Comparison of ENCODE assay signal across 1 cellular context in genomic region chr3:51542596-51542995, GRCh38.
TF ChIP-seq lines count a peak whose summit lies in the region.
"Not testable (repeated sequence)": the region's sequence is repeated elsewhere in the genome, so short reads cannot be mapped to it uniquely, and the experiment has no call there.

No MANE protein-coding gene starts in this region.

TF ChIP-seq in HepG2, 621 proteins besides CTCF, POLR2A, EP300 and RAD21 (continued from another document):
- peak; percentile 99 for TF ChIP-seq HOMEZ (CRISPR knock-in tag; IDR thresholded peaks at IDR 0.05; ENCODE audit: low read depth)
- 0 out of 2 replicates have a peak, but pooled peaks have one; percentile 13 for TF ChIP-seq FOXP4 (CRISPR knock-in tag; IDR thresholded peaks at IDR 0.05)
- peak; percentile 58; the same call in 1 of the 2 replicates for TF ChIP-seq RCOR2 (CRISPR knock-in tag; IDR thresholded peaks at IDR 0.05)
- peak; percentile 27; the same call in 1 of the 2 replicates for TF ChIP-seq ARID4A (CRISPR knock-in tag; IDR thresholded peaks at IDR 0.05; ENCODE audit: borderline replicate concordance)
- peak; percentile 91 for TF ChIP-seq HNF4A (CRISPR knock-in tag; IDR thresholded peaks at IDR 0.05)
- TF ChIP-seq SAP130 (CRISPR knock-in tag; IDR thresholded peaks at IDR 0.05; ENCODE audit: low read depth): peak; percentile 57
- peak; percentile 66 for TF ChIP-seq RARA (CRISPR knock-in tag; IDR thresholded peaks at IDR 0.05)
- TF ChIP-seq ESRRA (CRISPR knock-in tag; IDR thresholded peaks at IDR 0.05; ENCODE audit: low read depth): peak; percentile 86; the same call in 1 of the 2 replicates
- 0 out of 2 replicates have a peak, but pooled peaks have one; percentile 31 for TF ChIP-seq HNF4G (IDR thresholded peaks at IDR 0.05; ENCODE audit: borderline replicate concordance, low read depth, low read length)
- TF ChIP-seq HNF4G (CRISPR knock-in tag; IDR thresholded peaks at IDR 0.05; ENCODE audit: borderline replicate concordance, low read depth): peak; percentile 22; the same call in 1 of the 2 replicates
- TF ChIP-seq ZNF574 (CRISPR knock-in tag; IDR thresholded peaks at IDR 0.05): 0 out of 2 replicates have a peak, but pooled peaks have one; percentile 18
- 0 out of 2 replicates have a peak, but pooled peaks have one; percentile 35 for TF ChIP-seq KAT8 (CRISPR knock-in tag; IDR thresholded peaks at IDR 0.05)
- TF ChIP-seq NR2F6 (IDR thresholded peaks at IDR 0.05): 0 out of 2 replicates have a peak, but pooled peaks have one; percentile 36
- TF ChIP-seq NR2F6 (CRISPR knock-in tag; IDR thresholded peaks at IDR 0.05): peak; percentile 51
- TF ChIP-seq ZMYM4 (CRISPR knock-in tag; IDR thresholded peaks at IDR 0.05): peak; percentile 96
- peak; percentile 34; the same call in 1 of the 2 replicates for TF ChIP-seq NR2C2 (CRISPR knock-in tag; IDR thresholded peaks at IDR 0.05; ENCODE audit: borderline replicate concordance)
- peak; percentile 99 for TF ChIP-seq ZNF280D (CRISPR knock-in tag; IDR thresholded peaks at IDR 0.05)
- not testable (repeated sequence) for TF ChIP-seq SOX13 (IDR thresholded peaks at IDR 0.05)
- TF ChIP-seq SOX13 (CRISPR knock-in tag; conservative IDR thresholded peaks at IDR 0.05 in 1 of 2, IDR thresholded peaks at IDR 0.05 in 1 of 2): peak in 1 of 2 experiments; percentile 53; a peak in 1 of 4 replicates
- TF ChIP-seq HOXA3 (CRISPR knock-in tag; IDR thresholded peaks at IDR 0.05): peak; percentile 66
- peak; percentile 89 for TF ChIP-seq ZBTB34 (CRISPR knock-in tag; IDR thresholded peaks at IDR 0.05)
- peak; percentile 96 for TF ChIP-seq POGZ (CRISPR knock-in tag; IDR thresholded peaks at IDR 0.05)
- TF ChIP-seq BCL6 (CRISPR knock-in tag; IDR thresholded peaks at IDR 0.05): peak; percentile 69
- TF ChIP-seq ZMYM3 (CRISPR knock-in tag; IDR thresholded peaks at IDR 0.05): peak; percentile 89
- peak; percentile 57; the same call in 1 of the 2 replicates for TF ChIP-seq HDAC1 (CRISPR knock-in tag; IDR thresholded peaks at IDR 0.05)
- TF ChIP-seq ZNF788 (CRISPR knock-in tag; IDR thresholded peaks at IDR 0.05; ENCODE audit: borderline replicate concordance): 0 out of 2 replicates have a peak, but pooled peaks have one; percentile 26
- peak; percentile 20 for TF ChIP-seq TEAD3 (CRISPR knock-in tag; optimal IDR thresholded peaks at IDR 0.05; ENCODE audit: borderline replicate concordance)
- peak; percentile 22; the same call in 1 of the 2 replicates for TF ChIP-seq ERF (CRISPR knock-in tag; IDR thresholded peaks at IDR 0.05)
